In genomic region chr17:77404812-77405581, GRCh38 we compare ENCODE assay signal across 8 cellular contexts.
DNase-seq lines count a peak whose midpoint lies in the region; ATAC-seq and TF ChIP-seq lines count a peak whose summit lies in the region.

No MANE protein-coding gene starts in this region.

- WGBS in thyroid gland, 2 donors = 63 to 75% methylated on average over 12 to 16 of the region's 20 CpGs

- H3K36me3 ChIP-seq in neutrophil = peaks cover 26% of the 10 kb centered on the region
- peaks cover 0 to 8% of the 10 kb centered on the region in 2 donors for H3K36me3 ChIP-seq in thyroid gland

- DNase-seq in GM19240 (ENCODE audit: insufficient read length, low spot score) (peak; percentile 96), HK-2 (ENCODE audit: unreplicated experiment) (peak; percentile 82), dermis blood vessel endothelial cell (peak; percentile 90), thyroid gland (peak in 1 of 2 donors; percentile 50), NCI-H748 (lab: John Stamatoyannopoulos, UW; ENCODE audit: unreplicated experiment) (no peak)
- peak; percentile 89 for DNase-seq in activated CD4-positive, alpha-beta T cell treated with anti-CD3 and anti-CD28 coated beads for 48 hours

- peak overlapping the region; percentile 64 to 71 for H3K4me3 ChIP-seq in neutrophil (ENCODE audit: low read depth in 1 of 2, low read length in 1 of 2)
- H3K4me3 ChIP-seq in thyroid gland (replicated peaks in 1 of 3) = no peak overlapping the region

- H3K4me1 ChIP-seq in neutrophil (ENCODE audit: control insufficient read depth in 1 of 2, insufficient read depth in 1 of 2, low read depth in 1 of 2, low read length in 1 of 2) (peaks cover 44 to 56% of the 10 kb centered on the region in 2 experiments), thyroid gland (peaks cover 27 to 54% of the 10 kb centered on the region in 2 donors)

- TF ChIP-seq CTCF in neutrophil (IDR thresholded peaks at IDR 0.05) (no peak), thyroid gland (IDR thresholded peaks at IDR 0.05) (no peak)

- intact Hi-C loops in thyroid gland (cut with DNase I) = no loop called here

- ATAC-seq in HG03097 (IDR thresholded peaks at IDR 0.05; ENCODE audit: low FRiP score, unreplicated experiment) = no peak

- no peaks in the 10 kb centered on the region for H3K9me3 ChIP-seq in neutrophil
- no peaks in the 10 kb centered on the region for H3K9me3 ChIP-seq in thyroid gland

- TF ChIP-seq POLR2A in thyroid gland (IDR thresholded peaks at IDR 0.05) = no peak

- peak overlapping the region; percentile 97 for H3K27ac ChIP-seq in neutrophil
- peak overlapping the region; percentile 13 to 47 (median 31) for H3K27ac ChIP-seq in thyroid gland

- H3K27me3 ChIP-seq in neutrophil (no peaks in the 10 kb centered on the region), thyroid gland (no peaks in the 10 kb centered on the region)

Comparison
In these comparisons a context has a peak if more than half of its experiments do, and no peak if none do; other contexts are left out.
1. H3K4me3 ChIP-seq: peak in neutrophil (2 of 2); none in thyroid gland (0 of 3).